ENCODE assay signal across 14 cellular contexts in genomic region chr1:93805027-93805426, GRCh38.
DNase-seq lines count a peak whose midpoint lies in the region; ATAC-seq and TF ChIP-seq lines count a peak whose summit lies in the region.
"Had no signal": no experiment of that assay in that cellular context is flagged by ENCODE, and none has a peak within 500 bp of the region (broad histone marks: within the 10 kb centered on the region; RNA-seq: fewer than 3 reads in every experiment).

No MANE protein-coding gene starts in this region.

- H3K27me3 ChIP-seq in GM23248 (replicated peaks; ENCODE audit: insufficient read depth), result no peaks in the 10 kb centered on the region
- no peaks in the 10 kb centered on the region for H3K27me3 ChIP-seq in fibroblast of lung (ENCODE audit: control insufficient read depth, insufficient read depth, low read length)
- H3K27me3 ChIP-seq: esophagus muscularis mucosa had no signal

- ATAC-seq in SK-N-SH treated with all-trans-retinoic acid at 6 μM for 48 hours, result peak; percentile 62
- ATAC-seq: activated CD4-positive, alpha-beta T cell treated with anti-CD3 and anti-CD28 coated beads for 36 hours had no signal

- no peak overlapping the region for H2AFZ ChIP-seq in GM23248
- no peak overlapping the region for H2AFZ ChIP-seq in fibroblast of lung (ENCODE audit: low read length)

- H4K20me1 ChIP-seq in GM23248 (ENCODE audit: insufficient read depth), result no peaks in the 10 kb centered on the region
- H4K20me1 ChIP-seq in fibroblast of lung (ENCODE audit: control insufficient read depth, extremely low read depth, insufficient read depth, low read length), result no peaks in the 10 kb centered on the region

- no peaks in the 10 kb centered on the region for H3K9me3 ChIP-seq in GM23248 (ENCODE audit: low read depth)
- H3K9me3 ChIP-seq in fibroblast of lung (ENCODE audit: control insufficient read depth, insufficient read depth, low read depth, low read length), result no peaks in the 10 kb centered on the region
- H3K9me3 ChIP-seq: esophagus muscularis mucosa had no signal

- peak; percentile 81 for DNase-seq in GM23248
- DNase-seq in fibroblast of lung (ENCODE audit: low read depth in 2 of 2), result peak; percentile 50 to 56
- peak; percentile 28 for DNase-seq in skeletal muscle cell (ENCODE audit: low read depth)
- DNase-seq in SHP77 (lab: John Stamatoyannopoulos, UW), result no peak
- DNase-seq in NCI-H1092 (lab: John Stamatoyannopoulos, UW), result no peak
- no peak for DNase-seq in NCI-H69 (lab: John Stamatoyannopoulos, UW)
- DNase-seq: activated CD4-positive, alpha-beta T cell treated with anti-CD3 and anti-CD28 coated beads for 36 hours; C1 segment of cervical spinal cord; DMS53; immature natural killer cell; KBM-7; NCI-H1417 treated with DMSO at 0.1 percent for 48 hours had no signal

- H3K4me3 ChIP-seq in GM23248 (peak overlapping the region; percentile 64), fibroblast of lung (replicated peaks in 1 of 4; ENCODE audit: control extremely low read depth in 1 of 4, insufficient read depth in 1 of 4, low read depth in 3 of 4, low read length in 4 of 4) (peak overlapping the region in 2 of 4 experiments; percentile 11 to 18), skeletal muscle cell (ENCODE audit: low read depth, low read length) (no peak overlapping the region)

- H3K27ac ChIP-seq in GM23248, result peak overlapping the region; percentile 74
- peak overlapping the region; percentile 53 for H3K27ac ChIP-seq in fibroblast of lung (ENCODE audit: insufficient read depth, low read length)

- H3K4me2 ChIP-seq in GM23248 (ENCODE audit: unreplicated experiment) (peak overlapping the region; percentile 89), fibroblast of lung (ENCODE audit: extremely low read depth, insufficient read depth, low read length) (peak overlapping the region; percentile 60)

- no peak for TF ChIP-seq CTCF in fibroblast of lung (conservative IDR thresholded peaks at IDR 0.05 in 1 of 2, IDR thresholded peaks at IDR 0.05 in 1 of 2; ENCODE audit: low read depth in 1 of 2, low read length in 2 of 2)

- no peaks in the 10 kb centered on the region for H3K36me3 ChIP-seq in GM23248 (ENCODE audit: low read depth)
- no peaks in the 10 kb centered on the region for H3K36me3 ChIP-seq in fibroblast of lung (ENCODE audit: control insufficient read depth, insufficient read depth, low read length)
- H3K36me3 ChIP-seq: esophagus muscularis mucosa had no signal

- peaks cover 53% of the 10 kb centered on the region for H3F3A ChIP-seq in GM23248 (ENCODE audit: insufficient read depth)

- H3K4me1 ChIP-seq in GM23248 (ENCODE audit: insufficient read depth) (peaks cover 47% of the 10 kb centered on the region), fibroblast of lung (ENCODE audit: control insufficient read depth, extremely low read depth, insufficient read depth, low read length) (peaks cover 9% of the 10 kb centered on the region)

- H3K9ac ChIP-seq in GM23248 (peak overlapping the region; percentile 48), fibroblast of lung (ENCODE audit: insufficient read depth, low read length) (no peak overlapping the region)

- H3K79me2 ChIP-seq in GM23248 (ENCODE audit: insufficient read depth) (peaks cover 10% of the 10 kb centered on the region; the same call in 1 of the 2 replicates), fibroblast of lung (ENCODE audit: control insufficient read depth, insufficient read depth, low read length) (no peaks in the 10 kb centered on the region)

- in situ Hi-C loops in GM23248 (cut with MboI), result loop anchor here (5.0 to 10.0 kb wide), 2 partner anchors 33 to 170 kb away; no protein-coding TSS in a partner anchor

- H3K9me2 ChIP-seq in GM23248 (ENCODE audit: insufficient read depth), result no peaks in the 10 kb centered on the region

TF ChIP-seq in SK-N-SH treated with all-trans-retinoic acid at 6 μM for 48 hours, 23 proteins besides CTCF, POLR2A, EP300 and RAD21:
- TF ChIP-seq CSDC2 (CRISPR knock-in tag; IDR thresholded peaks at IDR 0.05) (no peak), BACH2 (CRISPR knock-in tag; IDR thresholded peaks at IDR 0.05; ENCODE audit: borderline replicate concordance) (no peak), ZFP3 (CRISPR knock-in tag; IDR thresholded peaks at IDR 0.05) (no peak), SNAI2 (CRISPR knock-in tag; IDR thresholded peaks at IDR 0.05) (no peak), CSRNP3 (CRISPR knock-in tag; IDR thresholded peaks at IDR 0.05) (no peak), ZNF8 (CRISPR knock-in tag; IDR thresholded peaks at IDR 0.05) (no peak), TSHZ2 (CRISPR knock-in tag; IDR thresholded peaks at IDR 0.05) (no peak), ISL1 (CRISPR knock-in tag; IDR thresholded peaks at IDR 0.05) (no peak), POU6F1 (CRISPR knock-in tag; IDR thresholded peaks at IDR 0.05; ENCODE audit: borderline replicate concordance, low read depth) (no peak), ESRRG (CRISPR knock-in tag; IDR thresholded peaks at IDR 0.05) (no peak), RARB (CRISPR knock-in tag; IDR thresholded peaks at IDR 0.05) (no peak), ZFP30 (CRISPR knock-in tag; IDR thresholded peaks at IDR 0.05) (no peak)

Comparison
In these comparisons a context has a peak if more than half of its experiments do, and no peak if none do; other contexts are left out.
1. DNase-seq: peak in GM23248 (single experiment), fibroblast of lung (2 of 2) and skeletal muscle cell (single experiment); none in SHP77 (0 of 2), NCI-H1092 (single experiment) and NCI-H69 (single experiment).